8 cellular contexts compared by ENCODE assay signal in genomic region chr19:1171755-1172352, GRCh38. TPM values are rescaled to one million over a fixed set of nuclear protein-coding genes. Genes with fewer than 3 reads are reported as not detected.
DNase-seq lines count a peak whose midpoint lies in the region; ATAC-seq, FAIRE-seq and TF ChIP-seq lines count a peak whose summit lies in the region.

No MANE protein-coding gene starts in this region.

- H3K36me3 ChIP-seq in Loucy (ENCODE audit: insufficient read depth, low read length) (no peaks in the 10 kb centered on the region), GM12878 (ENCODE audit: control insufficient read depth in 2 of 2, insufficient read depth in 2 of 2, low read length in 1 of 2) (peaks cover 1 to 5% of the 10 kb centered on the region in 2 experiments; a peak in 3 of 4 replicates)

- ATAC-seq in GM12878, result no peak
- ATAC-seq in HG03159 (IDR thresholded peaks at IDR 0.05; ENCODE audit: unreplicated experiment), result no peak
- no peak for ATAC-seq in HG02610 (IDR thresholded peaks at IDR 0.05; ENCODE audit: unreplicated experiment)

- FAIRE-seq in GM12878 (lab: Jason Lieb, UNC), result no peak

- H3K36me3 Mint-ChIP-seq in mesothelial cell of epicardium, result no peaks in the 10 kb centered on the region

- H3K9ac ChIP-seq in Loucy (ENCODE audit: low read depth, low read length, poor library complexity, severe bottlenecking), result peak overlapping the region; percentile 98
- H3K9ac ChIP-seq in GM12878 (ENCODE audit: control insufficient read depth, insufficient read depth, low read length), result no peak overlapping the region

- H3K4me3 ChIP-seq in Loucy (ENCODE audit: low read length, poor library complexity, severe bottlenecking) (peak overlapping the region; percentile 100), GM12878 (peak overlapping the region; percentile 95; the same call in 1 of the 2 replicates)

- RAD21 ChIA-PET in GM12878 (lab: Charles Lee; ENCODE audit: unreplicated experiment), result no interaction called here

- no peak for TF ChIP-seq POLR2A in GM12878 (IDR thresholded peaks at IDR 0.05; ENCODE audit: low read depth, low read length)
- no peak for TF ChIP-seq POLR2A in erythroblast (IDR thresholded peaks at IDR 0.05; ENCODE audit: low read length)

- SMC1A ChIA-PET in GM12878 (lab: Charles Lee; ENCODE audit: uncharacterized antibody, unreplicated experiment), result no interaction called here

- H3K9me2 ChIP-seq in Loucy (replicated peaks; ENCODE audit: low read depth, low read length), result no peaks in the 10 kb centered on the region

- H3K27me3 Mint-ChIP-seq in mesothelial cell of epicardium (ENCODE audit: low read depth), result no peaks in the 10 kb centered on the region

- WGBS in GM12878 (ENCODE audit: insufficient coverage, insufficient replicate concordance, low lambda C conversion rate, missing lambda C conversion rate), result 86% methylated on average over 15 of the region's 15 CpGs

- CTCF ChIA-PET in GM12878 (lab: Yijun Ruan, JAX), result no interaction called here

- H2AFZ ChIP-seq in Loucy (ENCODE audit: low read length) (no peak overlapping the region), GM12878 (ENCODE audit: control insufficient read depth, low read depth, low read length) (no peak overlapping the region)

- TF ChIP-seq CTCF in 22Rv1 (IDR thresholded peaks at IDR 0.05), result no peak
- TF ChIP-seq CTCF in Loucy (conservative IDR thresholded peaks at IDR 0.05; ENCODE audit: low read length), result no peak
- no peak for TF ChIP-seq CTCF in GM12878 (IDR thresholded peaks at IDR 0.05 in 2 of 3, conservative IDR thresholded peaks at IDR 0.05 in 1 of 3; ENCODE audit: control insufficient read depth in 2 of 3, extremely low read depth in 1 of 3, insufficient read depth in 1 of 3, low read depth in 3 of 3, low read length in 3 of 3)
- TF ChIP-seq CTCF in mesothelial cell of epicardium (IDR thresholded peaks at IDR 0.05; ENCODE audit: unreplicated experiment), result no peak

- peak overlapping the region; percentile 97 for H3K4me2 ChIP-seq in Loucy (ENCODE audit: low read depth, low read length, poor library complexity, severe bottlenecking)
- H3K4me2 ChIP-seq in GM12878 (ENCODE audit: control insufficient read depth, insufficient read depth), result peak overlapping the region; percentile 85; the same call in 1 of the 2 replicates

- peak overlapping the region; percentile 99 for H3K27ac ChIP-seq in 22Rv1
- no peak overlapping the region for H3K27ac ChIP-seq in GM12878 (ENCODE audit: control insufficient read depth, insufficient read depth)

- H3K79me2 ChIP-seq in Loucy (ENCODE audit: insufficient read depth, low read length) (peaks cover 72% of the 10 kb centered on the region), GM12878 (ENCODE audit: control insufficient read depth, insufficient read depth, low read length) (peaks cover 51% of the 10 kb centered on the region)

- POLR2A ChIA-PET in GM12878 (lab: Charles Lee), result no interaction called here

- H3K4me3 Mint-ChIP-seq in mesothelial cell of epicardium, result peak overlapping the region; percentile 80

- no peaks in the 10 kb centered on the region for H3K9me3 ChIP-seq in Loucy (ENCODE audit: insufficient read depth, low read depth, low read length)
- peaks cover 1% of the 10 kb centered on the region; the same call in 1 of the 3 replicates for H3K9me3 ChIP-seq in GM12878 (replicated peaks; ENCODE audit: control insufficient read depth, insufficient read depth, low read length)

- H3K27me3 ChIP-seq in Loucy (ENCODE audit: insufficient read depth, low read length, poor library complexity, severe bottlenecking), result no peaks in the 10 kb centered on the region
- no peaks in the 10 kb centered on the region for H3K27me3 ChIP-seq in GM12878 (replicated peaks in 1 of 2; ENCODE audit: control insufficient read depth in 2 of 2, insufficient read depth in 2 of 2, low read length in 1 of 2)

- BruUV-seq in GM12878 (replicated peaks; lab: Mats Ljungman, UMichigan), result no TSS peak

- DNase-seq in GM12878 (ENCODE audit: low read depth, low spot score) (no peak), mesothelial cell of epicardium (ENCODE audit: low spot score in 2 of 2, unreplicated experiment in 2 of 2) (no peak), erythroblast (lab: John Stamatoyannopoulos, UW) (no peak), GM19240 (ENCODE audit: insufficient read length, low spot score) (no peak)

- H3K4me1 ChIP-seq in Loucy (ENCODE audit: insufficient read depth, low read length, poor library complexity, severe bottlenecking) (peaks cover 36% of the 10 kb centered on the region), GM12878 (ENCODE audit: control insufficient read depth, insufficient read depth, low read length) (peaks cover 16% of the 10 kb centered on the region)

- no peak for TF ChIP-seq EP300 in GM12878 (IDR thresholded peaks at IDR 0.05; ENCODE audit: borderline replicate concordance in 1 of 2, control insufficient read depth in 1 of 2, low read depth in 2 of 2, low read length in 2 of 2)

- no peaks in the 10 kb centered on the region for H3K9me3 Mint-ChIP-seq in mesothelial cell of epicardium

- intact Hi-C loops in GM12878 (cut with micrococcal nuclease; ENCODE audit: unreplicated experiment), result loop anchor here (5.0 kb wide), 1 partner anchor 40 kb away; no protein-coding TSS in a partner anchor

- in situ Hi-C loops in GM12878 (cut with MboI), result no loop called here

- TF ChIP-seq RAD21 in GM12878 (IDR thresholded peaks at IDR 0.05; ENCODE audit: insufficient read depth, low read depth, low read length), result no peak

- H4K20me1 ChIP-seq in Loucy (ENCODE audit: insufficient read depth, low read length, poor library complexity, severe bottlenecking), result peaks cover 17% of the 10 kb centered on the region
- no peaks in the 10 kb centered on the region for H4K20me1 ChIP-seq in GM12878 (ENCODE audit: control insufficient read depth, insufficient read depth)

- H3K27ac Mint-ChIP-seq in mesothelial cell of epicardium, result peak overlapping the region; percentile 93

- H3K4me1 Mint-ChIP-seq in mesothelial cell of epicardium, result peaks cover 37% of the 10 kb centered on the region

- H3F3A ChIP-seq in Loucy (ENCODE audit: low read depth), result no peaks in the 10 kb centered on the region

TF ChIP-seq in GM12878, 131 proteins besides CTCF, POLR2A, EP300 and RAD21:
- TF ChIP-seq PAX5 (IDR thresholded peaks at IDR 0.05; ENCODE audit: borderline replicate concordance, low read depth, low read length), result no peak
- no peak for TF ChIP-seq SUZ12 (IDR thresholded peaks at IDR 0.05; ENCODE audit: unreplicated experiment)
- TF ChIP-seq EZH2 (IDR thresholded peaks at IDR 0.05; ENCODE audit: borderline replicate concordance, control insufficient read depth, low read depth, low read length), result no peak
- TF ChIP-seq CREB1 (IDR thresholded peaks at IDR 0.05; ENCODE audit: low read depth), result no peak
- no peak for TF ChIP-seq ESRRA (IDR thresholded peaks at IDR 0.05; ENCODE audit: low read length)
- TF ChIP-seq SREBF1 (IDR thresholded peaks at IDR 0.05; ENCODE audit: low read length), result no peak
- no peak for TF ChIP-seq HDAC2 (IDR thresholded peaks at IDR 0.05)
- TF ChIP-seq USF2 (IDR thresholded peaks at IDR 0.05; ENCODE audit: borderline replicate concordance, low read depth, low read length), result no peak
- no peak for TF ChIP-seq CHD2 (IDR thresholded peaks at IDR 0.05; ENCODE audit: borderline replicate concordance, low read depth, low read length)

RNA-seq across cellular contexts. Expression of gene SBNO2, which starts 2.2 kb away (rescaled TPM):
- total RNA-seq in GM12878 (2013; cell fraction: nucleolus; rRNA removed), result 26.2 and 31.8 TPM in 2 replicates
- total RNA-seq in GM12878 (2014; rRNA removed), result 13.8 and 15.8 TPM in 2 replicates
- total RNA-seq in GM12878 (2014; rRNA removed; fragmentation: Illumina TruSeq; extraction: Trizol), result 4.8 and 5.6 TPM in 2 replicates
- total RNA-seq in GM12878 (2021), result 38.5 and 44.6 TPM in 2 replicates
- polyA plus RNA-seq in GM12878 (2011; ENCODE audit: low read depth), result 3.3 TPM
- 2.7 and 7.2 TPM in 2 replicates for polyA plus RNA-seq in GM12878 (2011; rRNA removed)
- polyA plus RNA-seq in GM12878 (2011; cell fraction: cytosol; rRNA removed), result 9.3 and 12.8 TPM in 2 replicates
- polyA plus RNA-seq in GM12878 (2011; cell fraction: nucleus; rRNA removed), result 64.7 and 83.4 TPM in 2 replicates
- 12.3 and 13.5 TPM in 2 replicates for polyA plus RNA-seq in GM12878 (2012)
- polyA plus RNA-seq in GM12878 (2014; fragmentation: Illumina TruSeq; extraction: Trizol), result 2.2 and 5.0 TPM in 2 replicates
- under 1 TPM; 0.08 to 0.15 TPM for polyA plus RNA-seq in GM12878 (2014; fragmentation: Nextera tagmentation; extraction: Ambion mirVana)
- polyA plus RNA-seq in GM12878 (2014; rRNA removed), result 21.8 and 26.0 TPM in 2 replicates
- 1 to 10 TPM; 4.2 to 5.9 TPM for polyA plus RNA-seq in GM12878 (2016; fragmentation: Nextera tagmentation; extraction: Ambion mirVana)
- polyA minus RNA-seq in GM12878 (2011; rRNA and poly(A)+ RNA removed), result 10.8 and 18.6 TPM in 2 replicates
- polyA minus RNA-seq in GM12878 (2011; cell fraction: cytosol; rRNA and poly(A)+ RNA removed), result 17.7 and 21.2 TPM in 2 replicates
- 15.5 and 27.3 TPM in 2 replicates for polyA minus RNA-seq in GM12878 (2011; cell fraction: nucleus; rRNA and poly(A)+ RNA removed)
- total RNA-seq in mesothelial cell of epicardium, result 48.5 to 56.1 TPM (median 53.0 TPM) in 3 replicates

RNA-seq across cellular contexts. Expression of gene STK11, which starts 33.7 kb away (rescaled TPM):
- 65.3 and 74.4 TPM in 2 replicates for total RNA-seq in GM12878 (2013; cell fraction: nucleolus; rRNA removed)
- 62.0 and 65.7 TPM in 2 replicates for total RNA-seq in GM12878 (2014; rRNA removed)
- 30.7 and 34.3 TPM in 2 replicates for total RNA-seq in GM12878 (2014; rRNA removed; fragmentation: Illumina TruSeq; extraction: Trizol)
- total RNA-seq in GM12878 (2021), result 64.6 and 71.0 TPM in 2 replicates
- polyA plus RNA-seq in GM12878 (2011; ENCODE audit: low read depth), result 10.6 TPM
- 30.2 and 31.3 TPM in 2 replicates for polyA plus RNA-seq in GM12878 (2011; rRNA removed)
- 35.3 and 63.5 TPM in 2 replicates for polyA plus RNA-seq in GM12878 (2011; cell fraction: cytosol; rRNA removed)
- polyA plus RNA-seq in GM12878 (2011; cell fraction: nucleus; rRNA removed), result 132 and 164 TPM in 2 replicates
- 35.5 and 36.4 TPM in 2 replicates for polyA plus RNA-seq in GM12878 (2012)
- polyA plus RNA-seq in GM12878 (2014; fragmentation: Illumina TruSeq; extraction: Trizol), result 8.5 and 16.3 TPM in 2 replicates
- under 1 TPM; 0.33 to 0.74 TPM for polyA plus RNA-seq in GM12878 (2014; fragmentation: Nextera tagmentation; extraction: Ambion mirVana)
- 57.0 and 69.5 TPM in 2 replicates for polyA plus RNA-seq in GM12878 (2014; rRNA removed)
- 1 to 10 TPM; 4.9 to 5.4 TPM for polyA plus RNA-seq in GM12878 (2016; fragmentation: Nextera tagmentation; extraction: Ambion mirVana)
- 31.5 and 37.9 TPM in 2 replicates for polyA minus RNA-seq in GM12878 (2011; rRNA and poly(A)+ RNA removed)
- polyA minus RNA-seq in GM12878 (2011; cell fraction: cytosol; rRNA and poly(A)+ RNA removed), result 19.5 and 22.7 TPM in 2 replicates
- polyA minus RNA-seq in GM12878 (2011; cell fraction: nucleus; rRNA and poly(A)+ RNA removed), result 19.9 and 33.8 TPM in 2 replicates
- 71.7 to 73.0 TPM (median 71.8 TPM) in 3 replicates for total RNA-seq in mesothelial cell of epicardium
